Comparison of ENCODE assay signal across 8 cellular contexts in genomic region chr7:107579881-107580715, GRCh38. TPM values are rescaled to one million over a fixed set of nuclear protein-coding genes. Genes with fewer than 3 reads are reported as not detected.
DNase-seq lines count a peak whose midpoint lies in the region; TF ChIP-seq lines count a peak whose summit lies in the region.

BCAP29 (plus strand) TSS chr7:107580246; CDS start chr7:107580773, 527 bp downstream.

- peak within 1 kb of the TSS; percentile 95 for H2AFZ ChIP-seq in PC-9

- TSS peak; percentile 85 for BruUV-seq in PC-9 (replicated peaks; lab: Mats Ljungman, UMichigan)

- H3K27me3 ChIP-seq in PC-9 (ENCODE audit: insufficient read depth, low read depth) (no peaks in the 10 kb centered on the region), esophagus muscularis mucosa (no peaks in the 10 kb centered on the region), muscle layer of duodenum (ENCODE audit: low read depth, low read length) (no peaks in the 10 kb centered on the region)

- peak; percentile 68 for TF ChIP-seq POLR2A in esophagus muscularis mucosa (IDR thresholded peaks at IDR 0.05; ENCODE audit: low read depth)

- peaks cover 12% of the 10 kb centered on the region for H3F3A ChIP-seq in PC-9 (ENCODE audit: insufficient read depth, low read depth)

- H3K27ac ChIP-seq in PC-9 (peak within 1 kb of the TSS; percentile 69), esophagus muscularis mucosa (replicated peaks in 1 of 4) (peak within 1 kb of the TSS; percentile 91 to 97 (median 95)), muscle layer of duodenum (ENCODE audit: low read length) (peak within 1 kb of the TSS; percentile 94)

- CTCF ChIA-PET in PC-9 (lab: Charles Lee): no interaction called here

- 1% methylated on average over 21 of the region's 89 CpGs for WGBS in esophagus muscularis mucosa

- DNase-seq in DMS 273 treated with DMSO at 0.1 percent for 48 hours (lab: John Stamatoyannopoulos, UW) (peak; percentile 71), GM20000 (ENCODE audit: low spot score) (peak; percentile 89), HT1080 (ENCODE audit: low read depth) (peak; percentile 77), PC-9 (peak; percentile 62 to 81), esophagus muscularis mucosa (ENCODE audit: extremely low spot score) (peak; percentile 92)
- DNase-seq in activated T-cell treated with anti-CD3 and anti-CD28 coated beads, Interleukin-2, amount 50 U/mL, for 48 hours: peak; percentile 81 to 84
- peak; percentile 48 to 54 for DNase-seq in stimulated activated CD8-positive, alpha-beta memory T cell treated with anti-CD3 and anti-CD28 coated beads, Interleukin-7, amount 100 ng/mL, for 48 hours (ENCODE audit: extremely low read depth in 1 of 2, low read depth in 1 of 2)

- TF ChIP-seq CTCF in GM20000 (IDR thresholded peaks at IDR 0.05; ENCODE audit: extremely low read depth, missing control alignments) (no peak), PC-9 (conservative IDR thresholded peaks at IDR 0.05) (0 out of 2 replicates have a peak, but pooled peaks have one; percentile 28), esophagus muscularis mucosa (IDR thresholded peaks at IDR 0.05) (peak; percentile 15 to 40 (median 27))

- no peaks in the 10 kb centered on the region for H4K20me1 ChIP-seq in PC-9 (ENCODE audit: insufficient read depth)

- H3K9me3 ChIP-seq in PC-9 (ENCODE audit: insufficient read depth, low read depth): no peaks in the 10 kb centered on the region
- no peaks in the 10 kb centered on the region for H3K9me3 ChIP-seq in esophagus muscularis mucosa
- H3K9me3 ChIP-seq in muscle layer of duodenum (ENCODE audit: control insufficient read depth in 1 of 2, low read length in 2 of 2): no peaks in the 10 kb centered on the region

- intact Hi-C loops in PC-9 (cut with micrococcal nuclease; ENCODE audit: unreplicated experiment): loop anchor here (1.0 to 5.0 kb wide), 6 partner anchors 15 to 163 kb away; partner anchors contain the start of gene SLC26A4
- intact Hi-C loops in esophagus muscularis mucosa (cut with DNase I): no loop called here

- no peak for TF ChIP-seq EP300 in esophagus muscularis mucosa (IDR thresholded peaks at IDR 0.05)

- H3K9me2 ChIP-seq in PC-9 (ENCODE audit: insufficient read depth): no peaks in the 10 kb centered on the region

- peak within 1 kb of the TSS; percentile 96 for H3K4me2 ChIP-seq in PC-9

- H3K36me3 ChIP-seq in PC-9 (ENCODE audit: low read depth) (peaks cover 13% of the 10 kb centered on the region), esophagus muscularis mucosa (peaks cover 0 to 28% (median 7%) of the 10 kb centered on the region in 4 donors), muscle layer of duodenum (ENCODE audit: control insufficient read depth in 1 of 2, insufficient read depth in 2 of 2, low read length in 2 of 2) (peaks cover 11 to 14% of the 10 kb centered on the region in 2 donors)

- H3K4me3 ChIP-seq in PC-9: peak within 1 kb of the TSS; percentile 89
- H3K4me3 ChIP-seq in esophagus muscularis mucosa: peak within 1 kb of the TSS; percentile 76 to 92 (median 88)
- H3K4me3 ChIP-seq in muscle layer of duodenum (ENCODE audit: low read depth in 1 of 2, low read length in 2 of 2): peak within 1 kb of the TSS; percentile 76 to 95

- POLR2A ChIA-PET in PC-9 (lab: Charles Lee; ENCODE audit: unreplicated experiment): interaction anchor here (0.6 to 0.7 kb wide), 5 partner anchors 11 to 65 kb away, joined by 3 to 11 read pairs (median 3); no protein-coding TSS in a partner anchor

- H3K4me1 ChIP-seq in PC-9 (replicated peaks; ENCODE audit: insufficient read depth) (peaks cover 25% of the 10 kb centered on the region), esophagus muscularis mucosa (peaks cover 11 to 34% (median 31%) of the 10 kb centered on the region in 4 donors), muscle layer of duodenum (ENCODE audit: control insufficient read depth in 1 of 2, insufficient read depth in 2 of 2, low read length in 2 of 2) (peaks cover 0 to 16% of the 10 kb centered on the region in 2 donors)

- peaks cover 20% of the 10 kb centered on the region for H3K79me2 ChIP-seq in PC-9 (ENCODE audit: low read depth)

RNA-seq across cellular contexts. Expression of gene BCAP29, which starts in this region (rescaled TPM):
- total RNA-seq in HT1080 (2014; rRNA removed; shearing (Covaris generic)): 68.0 and 70.1 TPM in 2 replicates
- 97.3 and 148 TPM in 2 replicates for polyA plus RNA-seq in HT1080 (2015; cell fraction: cytosol; rRNA removed)
- polyA plus RNA-seq in HT1080 (2015; cell fraction: nucleus; rRNA removed): 66.8 and 87.5 TPM in 2 replicates
- total RNA-seq in PC-9 (2021) (45.5 and 58.3 TPM in 2 replicates), esophagus muscularis mucosa (100 to 1,000 TPM in 2 of 4 donors, 10 to 100 TPM in 2; 89.8 to 116 (median 107) TPM)

Comparison
In these comparisons a context has a peak if more than half of its experiments do, and no peak if none do; other contexts are left out.
1. Peak in every context shown above with its lines: DNase-seq, H3K4me3 ChIP-seq and H3K27ac ChIP-seq.